ENCODE assay signal across 9 cellular contexts in the genomic region with DNA sequence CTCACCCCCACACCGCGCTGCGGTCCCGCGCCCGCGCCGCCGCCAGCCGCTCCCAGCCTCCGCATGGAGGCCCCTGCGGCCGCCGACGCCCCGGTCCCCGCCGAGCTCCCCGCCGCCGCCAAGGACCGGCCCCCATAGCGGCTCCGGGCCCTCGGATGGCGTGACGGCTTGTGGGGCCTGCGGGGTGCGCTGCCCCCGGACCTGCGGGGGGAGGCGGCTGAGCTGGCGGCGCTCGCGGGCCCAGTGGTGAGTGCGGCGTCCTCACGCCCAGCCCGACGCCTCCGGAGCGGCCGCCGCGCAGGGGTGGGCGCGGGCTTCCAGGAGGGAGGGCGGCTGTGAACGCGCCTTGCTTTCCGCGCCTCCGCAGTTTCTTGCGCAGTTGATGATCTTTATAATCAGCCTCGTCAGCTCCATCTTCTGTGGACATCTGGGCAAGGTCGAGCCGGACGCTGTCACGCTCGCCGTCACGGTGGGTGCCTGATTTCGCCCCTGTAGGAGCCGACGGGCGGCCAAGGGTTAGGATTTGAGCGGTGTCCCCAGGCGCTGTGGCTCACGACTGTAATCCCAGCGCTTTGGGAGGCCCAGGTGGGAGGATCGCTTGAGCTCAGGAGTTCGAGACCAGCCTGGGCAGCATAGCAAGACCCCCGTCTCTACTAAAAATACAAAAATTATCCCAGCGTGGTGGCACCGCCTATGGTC. TPM values are rescaled to one million over a fixed set of nuclear protein-coding genes. Genes with fewer than 3 reads are reported as not detected.
DNase-seq lines count a peak whose midpoint lies in the region; ATAC-seq and TF ChIP-seq lines count a peak whose summit lies in the region.
"Had no signal": no experiment of that assay in that cellular context is flagged by ENCODE, and none has a peak within 500 bp of the region (broad histone marks: within the 10 kb centered on the region; RNA-seq: fewer than 3 reads in every experiment).

No MANE protein-coding gene starts in this region.

- no peak for ATAC-seq in activated B cell treated with CpG ODN at 0.5 μM for 24 hours (ENCODE audit: low read depth)
- peak; percentile 79 to 82 for ATAC-seq in left cardiac atrium
- ATAC-seq in HG03439 (IDR thresholded peaks at IDR 0.05; ENCODE audit: unreplicated experiment), result no peak

- TF ChIP-seq CTCF in CD14-positive monocyte (IDR thresholded peaks at IDR 0.05), result no peak
- no peak for TF ChIP-seq CTCF in activated B cell treated with CpG ODN at 0.5 μM for 24 hours (IDR thresholded peaks at IDR 0.05)
- no peak for TF ChIP-seq CTCF in ovary (IDR thresholded peaks at IDR 0.05)

- H3K4me1 Mint-ChIP-seq in CD14-positive monocyte (peaks cover 7% of the 10 kb centered on the region), activated B cell treated with CpG ODN at 0.5 μM for 24 hours (peaks cover 3% of the 10 kb centered on the region)

- POLR2A ChIA-PET in activated B cell treated with CpG ODN at 0.5 μM for 24 hours (lab: Charles Lee), result no interaction called here

- H3K4me3 ChIP-seq in ovary, result peak overlapping the region; percentile 48

- H3K27me3 ChIP-seq in ovary, result no peaks in the 10 kb centered on the region

- H3K9me3 ChIP-seq in ovary, result no peaks in the 10 kb centered on the region

- peak overlapping the region in 1 of 7 donors; percentile 21 for H3K27ac Mint-ChIP-seq in CD14-positive monocyte
- no peak overlapping the region for H3K27ac Mint-ChIP-seq in activated B cell treated with CpG ODN at 0.5 μM for 24 hours

- intact Hi-C loops in CD14-positive monocyte (cut with micrococcal nuclease) (no loop called here), activated B cell treated with CpG ODN at 0.5 μM for 24 hours (cut with micrococcal nuclease) (no loop called here), left cardiac atrium (cut with DNase I) (no loop called here), ovary (cut with DNase I) (loop anchor here in 1 of 4 donors (5.0 kb wide), 1 partner anchor 48 kb away; the partner anchor contains the start of gene SLC47A1)

- DNase-seq in CD14-positive monocyte (ENCODE audit: low spot score) (no peak), activated B cell treated with CpG ODN at 0.5 μM for 24 hours (no peak), left cardiac atrium (peak; percentile 36), ovary (peak; percentile 29 to 72 (median 48)), SW480 (ENCODE audit: low spot score) (no peak), HPDE6-E6E7 (ENCODE audit: extremely low spot score) (no peak), OCI-M2 (lab: John Stamatoyannopoulos, UW; ENCODE audit: unreplicated experiment) (no peak)
- DNase-seq: T-helper 1 cell had no signal

- peaks cover 0 to 4% (median 0%) of the 10 kb centered on the region in 7 donors for H3K9me3 Mint-ChIP-seq in CD14-positive monocyte
- no peaks in the 10 kb centered on the region for H3K9me3 Mint-ChIP-seq in activated B cell treated with CpG ODN at 0.5 μM for 24 hours

- H3K36me3 ChIP-seq in ovary, result no peaks in the 10 kb centered on the region

- H3K36me3 Mint-ChIP-seq in CD14-positive monocyte, result peaks cover 0 to 4% of the 10 kb centered on the region in 2 donors
- no peaks in the 10 kb centered on the region for H3K36me3 Mint-ChIP-seq in activated B cell treated with CpG ODN at 0.5 μM for 24 hours (ENCODE audit: low read depth)

- CTCF ChIA-PET in activated B cell treated with CpG ODN at 0.5 μM for 24 hours (lab: Charles Lee), result no interaction called here

- H3K27ac ChIP-seq in ovary, result peak overlapping the region; percentile 49 to 50

- WGBS in ovary, 3 donors, result 6 to 13% (median 10%) methylated on average over 47 to 76 of the region's 76 CpGs

- H3K4me1 ChIP-seq in ovary (ENCODE audit: insufficient read depth), result peaks cover 4% of the 10 kb centered on the region

- peaks cover 19 to 34% (median 31%) of the 10 kb centered on the region in 3 donors for H3K27me3 Mint-ChIP-seq in CD14-positive monocyte (ENCODE audit: low read depth in 3 of 3)
- H3K27me3 Mint-ChIP-seq in activated B cell treated with CpG ODN at 0.5 μM for 24 hours, result peaks cover 31% of the 10 kb centered on the region

- TF ChIP-seq POLR2A in ovary (IDR thresholded peaks at IDR 0.05), result no peak

- peak overlapping the region; percentile 77 to 94 for H3K4me3 Mint-ChIP-seq in CD14-positive monocyte
- peak overlapping the region; percentile 58 for H3K4me3 Mint-ChIP-seq in activated B cell treated with CpG ODN at 0.5 μM for 24 hours

- no peak for TF ChIP-seq EP300 in ovary (IDR thresholded peaks at IDR 0.05)

RNA-seq across cellular contexts. Expression of gene SLC47A1, which starts 46.4 kb away (rescaled TPM):
- polyA plus RNA-seq in CD14-positive monocyte (1 to 10 TPM in 1 of 2 donors, under 1 TPM in 1; 0.44 to 2.0 TPM), ovary (10 to 100 TPM in 1 of 2 donors, 1 to 10 TPM in 1; 2.1 to 89.9 TPM)
- total RNA-seq in activated B cell treated with CpG ODN at 0.5 μM for 24 hours (0.11 and 0.44 TPM in 2 replicates), left cardiac atrium (1 to 10 TPM; 1.4 to 1.7 TPM), ovary (10 to 100 TPM in 4 of 7 donors, 1 to 10 TPM in 3; 5.0 to 25.8 (median 10.6) TPM)

Comparison
In these comparisons a context has a peak if more than half of its experiments do, and no peak if none do; other contexts are left out.
1. DNase-seq: peak in left cardiac atrium (single experiment) and ovary (5 of 5); none in CD14-positive monocyte (single experiment), activated B cell treated with CpG ODN at 0.5 μM for 24 hours (single experiment), SW480 (single experiment), HPDE6-E6E7 (single experiment) and OCI-M2 (single experiment).
2. ATAC-seq: peak in left cardiac atrium (2 of 2); none in activated B cell treated with CpG ODN at 0.5 μM for 24 hours (single experiment) and HG03439 (single experiment).